ENCODE assay signal across 9 cellular contexts in the genomic region with DNA sequence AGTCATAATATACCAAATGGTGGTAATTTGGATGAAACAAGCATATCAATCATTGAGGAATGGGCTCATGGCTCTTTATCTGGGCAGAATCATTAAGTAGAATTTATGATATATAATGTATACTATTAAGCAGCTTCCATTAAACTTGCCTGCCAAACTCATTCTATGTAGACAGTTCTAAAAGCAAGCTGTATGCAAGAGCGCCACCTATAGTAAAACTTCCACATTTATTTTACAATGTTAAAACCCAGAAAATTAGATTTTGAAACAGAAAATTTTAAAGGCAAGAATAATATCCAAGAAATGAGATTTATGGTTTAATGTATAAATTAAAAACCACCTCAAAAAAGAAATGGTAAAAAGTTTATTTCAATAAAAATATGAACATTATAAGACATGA.
A peak's percentile ranks its signal among the peaks of the same experiment; 100 is the strongest.
DNase-seq lines count a peak whose midpoint lies in the region; ATAC-seq and TF ChIP-seq lines count a peak whose summit lies in the region.
"Had no signal": no experiment of that assay in that cellular context is flagged by ENCODE, and none has a peak within 500 bp of the region (broad histone marks: within the 10 kb centered on the region; RNA-seq: fewer than 3 reads in every experiment).

No MANE protein-coding gene starts in this region.

- H3K9me3 Mint-ChIP-seq in neural crest cell, result no peaks in the 10 kb centered on the region

- ATAC-seq in GM21390 (IDR thresholded peaks at IDR 0.05; ENCODE audit: unreplicated experiment), result peak; percentile 51

- H3K4me3 ChIP-seq in AG04449 (ENCODE audit: low read depth, low read length), result no peak overlapping the region

- no peak overlapping the region for H3K4me3 Mint-ChIP-seq in neural crest cell
- H3K4me3 Mint-ChIP-seq: central memory CD8-positive, alpha-beta T cell had no signal

- DNase-seq in AG04449 (ENCODE audit: low read depth, low spot score) (no peak), NCI-H345 (lab: John Stamatoyannopoulos, UW) (peak; percentile 37), cerebellar cortex (ENCODE audit: low spot score) (peak; percentile 44), neural crest cell (ENCODE audit: low read depth, low spot score) (no peak), NCI-H2196 (lab: John Stamatoyannopoulos, UW; ENCODE audit: unreplicated experiment) (no peak)
- no peak for DNase-seq in stimulated activated CD4-positive, alpha-beta T cell treated with anti-CD3 and anti-CD28 coated beads, Interleukin-4, amount 100 ng/mL, for 24 hours
- DNase-seq in activated CD4-positive, alpha-beta T cell treated with anti-CD3 and anti-CD28 coated beads for 1 hour, result no peak

- CTCF ChIA-PET in AG04449 (lab: Yijun Ruan, JAX), result interaction anchor here (0.7 to 2.3 kb wide), 6 partner anchors 9 to 514 kb away, joined by 3 to 5 read pairs (median 3); no protein-coding TSS in a partner anchor

- H3K27ac Mint-ChIP-seq in neural crest cell (ENCODE audit: unreplicated experiment), result no peak overlapping the region

- peak; percentile 37 for TF ChIP-seq CTCF in AG04449 (IDR thresholded peaks at IDR 0.05; ENCODE audit: insufficient read depth, low read length, missing control alignments)
- peak; percentile 89 for TF ChIP-seq CTCF in neural crest cell (conservative IDR thresholded peaks at IDR 0.05)

- POLR2A ChIA-PET in AG04449 (lab: Yijun Ruan, JAX), result no interaction called here

- H3K36me3 Mint-ChIP-seq in neural crest cell (ENCODE audit: low read depth), result no peaks in the 10 kb centered on the region

- H3K4me1 Mint-ChIP-seq in neural crest cell, result no peaks in the 10 kb centered on the region
- H3K4me1 Mint-ChIP-seq: central memory CD8-positive, alpha-beta T cell had no signal

- H3K27me3 Mint-ChIP-seq in neural crest cell (ENCODE audit: low read depth), result no peaks in the 10 kb centered on the region

Comparison
In these comparisons a context has a peak if more than half of its experiments do, and no peak if none do; other contexts are left out.
1. DNase-seq: peak in NCI-H345 (single experiment) and cerebellar cortex (single experiment); none in AG04449 (single experiment), neural crest cell (single experiment), stimulated activated CD4-positive, alpha-beta T cell treated with anti-CD3 and anti-CD28 coated beads, Interleukin-4, amount 100 ng/mL, for 24 hours (single experiment), NCI-H2196 (single experiment) and activated CD4-positive, alpha-beta T cell treated with anti-CD3 and anti-CD28 coated beads for 1 hour (single experiment).